8 cellular contexts compared by ENCODE assay signal in genomic region chr10:101587725-101588614, GRCh38. TPM values are rescaled to one million over a fixed set of nuclear protein-coding genes. Genes with fewer than 3 reads are reported as not detected.
DNase-seq lines count a peak whose midpoint lies in the region; ATAC-seq and TF ChIP-seq lines count a peak whose summit lies in the region.

Gene DPCD (plus strand): TSS chr10:101588321. CDS start chr10:101588337, 16 bp downstream.
Gene POLL (minus strand): TSS chr10:101588257. CDS start chr10:101587360, 897 bp downstream.

- under 1% methylated on average over 48 of the region's 48 CpGs for WGBS in liver

- H3K9ac ChIP-seq in liver (ENCODE audit: low read depth in 1 of 2, low read length in 2 of 2), result peak within 1 kb of the TSS; percentile 87 to 88

- no peak for TF ChIP-seq CTCF in CD14-positive monocyte (IDR thresholded peaks at IDR 0.05)
- peak in 11 of 56 donors; percentile 12 to 44 (median 30) for TF ChIP-seq CTCF in dorsolateral prefrontal cortex (IDR thresholded peaks at IDR 0.05 in 54 of 56, conservative IDR thresholded peaks at IDR 0.05 in 2 of 56; ENCODE audit: low read depth in 1 of 56, partially characterized antibody in 56 of 56)
- no peak for TF ChIP-seq CTCF in liver (IDR thresholded peaks at IDR 0.05; ENCODE audit: low read depth, low read length, missing input control)

- no peaks in the 10 kb centered on the region for H3K9me3 ChIP-seq in liver (ENCODE audit: control insufficient read depth in 4 of 4, low read length in 3 of 4)

- ATAC-seq in GM19372 (IDR thresholded peaks at IDR 0.05; ENCODE audit: low read depth, unreplicated experiment) (peak; percentile 96), HG03521 (IDR thresholded peaks at IDR 0.05; ENCODE audit: unreplicated experiment) (peak; percentile 93)

- no peak for TF ChIP-seq RAD21 in liver (IDR thresholded peaks at IDR 0.05)

- peaks cover 27% of the 10 kb centered on the region in 2 donors for H3K36me3 Mint-ChIP-seq in CD14-positive monocyte
- peaks cover 12% of the 10 kb centered on the region for H3K36me3 Mint-ChIP-seq in activated CD4-positive, alpha-beta memory T cell treated with anti-CD3 and anti-CD28 coated beads, Interleukin-2, amount 10 ng/mL, durations not matched to agents 7 days and 5 days (ENCODE audit: low read depth)

- DNase-seq in CD14-positive monocyte (ENCODE audit: low spot score) (peak; percentile 93), NCI-H748 treated with DMSO at 0.1 percent for 48 hours (lab: John Stamatoyannopoulos, UW) (peak; percentile 83), dorsolateral prefrontal cortex (peak; percentile 94 to 98 (median 97))
- DNase-seq in activated CD4-positive, alpha-beta memory T cell treated with anti-CD3 and anti-CD28 coated beads, Interleukin-2, amount 10 ng/mL, durations not matched to agents 7 days and 5 days, result peak; percentile 93
- DNase-seq in stimulated activated CD4-positive, alpha-beta T cell treated with anti-CD3 and anti-CD28 coated beads, Interleukin-4, amount 100 ng/mL, for 1 hour, result peak; percentile 94

- POLR2A ChIA-PET in activated CD4-positive, alpha-beta memory T cell treated with anti-CD3 and anti-CD28 coated beads, Interleukin-2, amount 10 ng/mL, durations not matched to agents 7 days and 5 days (lab: Charles Lee), result interaction anchor here (0.5 to 1.7 kb wide), 9 partner anchors 9 to 285 kb away, joined by 3 to 5 read pairs (median 3); partner anchors contain the start of genes FBXW4 and OGA

- H3K27me3 Mint-ChIP-seq in CD14-positive monocyte (ENCODE audit: low read depth in 3 of 3), result peaks cover 0 to 1% (median 0%) of the 10 kb centered on the region in 3 donors
- H3K27me3 Mint-ChIP-seq in activated CD4-positive, alpha-beta memory T cell treated with anti-CD3 and anti-CD28 coated beads, Interleukin-2, amount 10 ng/mL, durations not matched to agents 7 days and 5 days, result no peaks in the 10 kb centered on the region

- CTCF ChIA-PET in activated CD4-positive, alpha-beta memory T cell treated with anti-CD3 and anti-CD28 coated beads, Interleukin-2, amount 10 ng/mL, durations not matched to agents 7 days and 5 days (lab: Charles Lee), result interaction anchor here (0.6 to 4.5 kb wide), 8 partner anchors 14 to 426 kb away, joined by 3 to 30 read pairs (median 4); no protein-coding TSS in a partner anchor

- H3K27ac ChIP-seq in dorsolateral prefrontal cortex (peak within 1 kb of the TSS in 41 of 59 donors; percentile 8 to 88 (median 66)), liver (ENCODE audit: low read depth in 1 of 2, low read length in 2 of 2) (peak within 1 kb of the TSS; percentile 42 to 66)

- H3K27me3 ChIP-seq in dorsolateral prefrontal cortex (no peaks in the 10 kb centered on the region), liver (ENCODE audit: control insufficient read depth in 4 of 4, insufficient read depth in 4 of 4, low read length in 3 of 4) (no peaks in the 10 kb centered on the region)

- H3K4me1 ChIP-seq in liver (ENCODE audit: control insufficient read depth in 4 of 4, insufficient read depth in 4 of 4, low read length in 3 of 4), result peaks cover 2 to 22% (median 13%) of the 10 kb centered on the region in 4 donors

- H3K4me3 Mint-ChIP-seq in CD14-positive monocyte, result peak within 1 kb of the TSS; percentile 93 to 94
- peak within 1 kb of the TSS; percentile 90 for H3K4me3 Mint-ChIP-seq in activated CD4-positive, alpha-beta memory T cell treated with anti-CD3 and anti-CD28 coated beads, Interleukin-2, amount 10 ng/mL, durations not matched to agents 7 days and 5 days

- peaks cover 2 to 16% (median 4%) of the 10 kb centered on the region in 4 donors for H3K36me3 ChIP-seq in liver (ENCODE audit: control insufficient read depth in 4 of 4, insufficient read depth in 3 of 4, low read depth in 1 of 4, low read length in 3 of 4)

- intact Hi-C loops in CD14-positive monocyte (cut with micrococcal nuclease), result loop anchor here in 1 of 2 donors (5.0 kb wide), 1 partner anchor 236 kb away; the partner anchor contains the start of gene BTRC
- intact Hi-C loops in dorsolateral prefrontal cortex (cut with DNase I), result no loop called here

- H3K4me3 ChIP-seq in dorsolateral prefrontal cortex (peak within 1 kb of the TSS; percentile 63 to 100 (median 95)), liver (ENCODE audit: low read depth in 1 of 3, low read length in 3 of 3) (peak within 1 kb of the TSS; percentile 76 to 99 (median 96))

- H3K4me1 Mint-ChIP-seq in CD14-positive monocyte, result peaks cover 38% of the 10 kb centered on the region
- H3K4me1 Mint-ChIP-seq in activated CD4-positive, alpha-beta memory T cell treated with anti-CD3 and anti-CD28 coated beads, Interleukin-2, amount 10 ng/mL, durations not matched to agents 7 days and 5 days, result peaks cover 24% of the 10 kb centered on the region

- H3K9me3 Mint-ChIP-seq in CD14-positive monocyte, result no peaks in the 10 kb centered on the region
- H3K9me3 Mint-ChIP-seq in activated CD4-positive, alpha-beta memory T cell treated with anti-CD3 and anti-CD28 coated beads, Interleukin-2, amount 10 ng/mL, durations not matched to agents 7 days and 5 days, result no peaks in the 10 kb centered on the region

- H3K27ac Mint-ChIP-seq in CD14-positive monocyte, result peak within 1 kb of the TSS; percentile 81 to 92 (median 86)
- H3K27ac Mint-ChIP-seq in activated CD4-positive, alpha-beta memory T cell treated with anti-CD3 and anti-CD28 coated beads, Interleukin-2, amount 10 ng/mL, durations not matched to agents 7 days and 5 days, result peak within 1 kb of the TSS; percentile 74

TF ChIP-seq in liver, 16 proteins besides CTCF, POLR2A, EP300 and RAD21:
- TF ChIP-seq GABPA (IDR thresholded peaks at IDR 0.05 in 1 of 2, conservative IDR thresholded peaks at IDR 0.05 in 1 of 2) (peak; percentile 82 to 96), ATF3 (IDR thresholded peaks at IDR 0.05) (no peak), YY1 (IDR thresholded peaks at IDR 0.05) (peak; percentile 97), HNF4A (conservative IDR thresholded peaks at IDR 0.05) (peak; percentile 10 to 26), ZBTB33 (IDR thresholded peaks at IDR 0.05) (no peak)

RNA-seq across cellular contexts. Expression of gene DPCD, which starts in this region (rescaled TPM):
- 10 to 100 TPM in 1 of 2 donors, 1 to 10 TPM in 1; 9.0 to 17.0 TPM for polyA plus RNA-seq in CD14-positive monocyte
- total RNA-seq in activated CD4-positive, alpha-beta memory T cell treated with anti-CD3 and anti-CD28 coated beads, Interleukin-2, amount 10 ng/mL, durations not matched to agents 7 days and 5 days, result 1 to 10 TPM; 4.1 to 5.2 TPM
- 10 to 100 TPM; 12.5 to 44.3 (median 27.3) TPM for total RNA-seq in dorsolateral prefrontal cortex
- 1 to 10 TPM; 5.1 to 5.9 TPM for total RNA-seq in liver
- 1 to 10 TPM; 5.3 to 6.9 TPM for polyA plus RNA-seq in liver

RNA-seq across cellular contexts. Expression of gene POLL, which starts in this region (rescaled TPM):
- polyA plus RNA-seq in CD14-positive monocyte (10 to 100 TPM in 1 of 2 donors, 1 to 10 TPM in 1; 9.9 to 10.6 TPM), liver (1 to 10 TPM; 8.8 to 9.2 TPM)
- total RNA-seq in activated CD4-positive, alpha-beta memory T cell treated with anti-CD3 and anti-CD28 coated beads, Interleukin-2, amount 10 ng/mL, durations not matched to agents 7 days and 5 days, result 10 to 100 TPM; 31.9 to 35.9 TPM
- total RNA-seq in dorsolateral prefrontal cortex (10 to 100 TPM; 22.0 to 55.4 (median 35.3) TPM), liver (10 to 100 TPM; 11.3 to 13.0 TPM)

Comparison
In these comparisons a context has a peak if more than half of its experiments do, and no peak if none do; other contexts are left out.
1. Peak in every context shown above with its lines: DNase-seq, ATAC-seq, H3K4me3 ChIP-seq and H3K27ac ChIP-seq.